In the genomic region with DNA sequence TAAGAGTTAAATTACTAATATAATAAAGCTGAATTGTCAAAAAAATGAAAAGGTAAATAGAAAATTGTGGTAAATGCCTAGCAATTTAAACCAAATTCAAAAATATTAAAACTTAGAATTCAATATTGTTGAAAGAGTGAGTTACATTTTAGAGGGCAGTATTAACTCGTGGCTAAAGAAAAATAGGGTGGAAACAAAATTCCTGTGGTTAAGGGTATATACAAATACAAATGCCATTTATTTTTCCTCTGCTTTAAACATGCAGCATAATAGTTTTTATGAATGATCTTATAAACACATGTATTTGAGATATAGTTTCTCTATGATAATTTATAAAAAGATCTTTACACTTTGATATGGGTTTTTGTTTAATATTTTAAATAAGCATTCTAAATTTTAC, we compare ENCODE assay signal across 17 cellular contexts.
DNase-seq lines count a peak whose midpoint lies in the region; ATAC-seq and TF ChIP-seq lines count a peak whose summit lies in the region.
"Had no signal": no experiment of that assay in that cellular context is flagged by ENCODE, and none has a peak within 500 bp of the region (broad histone marks: within the 10 kb centered on the region; RNA-seq: fewer than 3 reads in every experiment).

No MANE protein-coding gene starts in this region.

- no peaks in the 10 kb centered on the region for H3K27me3 ChIP-seq in smooth muscle cell (ENCODE audit: low read depth)
- H3K27me3 ChIP-seq: cardiac muscle cell, esophagus squamous epithelium had no signal

- H3K4me1 Mint-ChIP-seq in activated T-cell treated with anti-CD3 and anti-CD28 coated beads, Interleukin-2, amount 50 U/mL, for 4 hours (ENCODE audit: low read depth) = no peaks in the 10 kb centered on the region
- H3K4me1 Mint-ChIP-seq: activated naive CD4-positive, alpha-beta T cell treated with anti-CD3 and anti-CD28 coated beads, Interleukin-2, amount 50 U/mL, for 24 hours; CD14-positive monocyte had no signal

- peak overlapping the region; percentile 77 for H3K4me2 ChIP-seq in smooth muscle cell

- H3K4me1 ChIP-seq in smooth muscle cell (ENCODE audit: low read depth) = peaks cover 21% of the 10 kb centered on the region

- DNase-seq in HFF-Myc (ENCODE audit: extremely low read depth, low read depth) = no peak
- DNase-seq in amniotic epithelial cell (ENCODE audit: low read depth) = peak; percentile 44
- DNase-seq in fibroblast of villous mesenchyme (ENCODE audit: low read depth) = peak; percentile 42
- no peak for DNase-seq in smooth muscle cell (lab: John Stamatoyannopoulos, UW; ENCODE audit: unreplicated experiment)
- no peak for DNase-seq in NCI-H524 (lab: John Stamatoyannopoulos, UW)
- DNase-seq in activated T-cell treated with anti-CD3 and anti-CD28 coated beads, Interleukin-2, amount 50 U/mL, for 4 hours = no peak
- DNase-seq: activated T-cell treated with anti-CD3 and anti-CD28 coated beads for 4 hours; esophagus squamous epithelium; hypothalamus; MM.1S; NCI-H345; stimulated activated CD4-positive, alpha-beta T cell treated with anti-CD3 and anti-CD28 coated beads, Interleukin-12 subunit alpha, Interleukin-12 subunit beta, amount 100 ng/mL, for 4 hours had no signal

- H3K36me3 Mint-ChIP-seq in activated T-cell treated with anti-CD3 and anti-CD28 coated beads, Interleukin-2, amount 50 U/mL, for 4 hours (ENCODE audit: insufficient read depth) = no peaks in the 10 kb centered on the region
- H3K36me3 Mint-ChIP-seq: activated naive CD4-positive, alpha-beta T cell treated with anti-CD3 and anti-CD28 coated beads, Interleukin-2, amount 50 U/mL, for 24 hours; CD14-positive monocyte had no signal

- H3K4me3 ChIP-seq in HFF-Myc (replicated peaks; ENCODE audit: low read depth, low read length) = peak overlapping the region; percentile 45; the same call in 1 of the 2 replicates
- H3K4me3 ChIP-seq in fibroblast of villous mesenchyme (ENCODE audit: low read depth, low read length) = peak overlapping the region; percentile 53
- H3K4me3 ChIP-seq in smooth muscle cell = peak overlapping the region; percentile 42
- H3K4me3 ChIP-seq: cardiac muscle cell, esophagus squamous epithelium had no signal

- H3K27me3 Mint-ChIP-seq in activated T-cell treated with anti-CD3 and anti-CD28 coated beads, Interleukin-2, amount 50 U/mL, for 4 hours (ENCODE audit: low read depth) = no peaks in the 10 kb centered on the region
- H3K27me3 Mint-ChIP-seq: activated naive CD4-positive, alpha-beta T cell treated with anti-CD3 and anti-CD28 coated beads, Interleukin-2, amount 50 U/mL, for 24 hours had no signal

- H3K9me3 ChIP-seq in smooth muscle cell (replicated peaks; ENCODE audit: low read depth) = no peaks in the 10 kb centered on the region
- H3K9me3 ChIP-seq: esophagus squamous epithelium had no signal

- peaks cover 5% of the 10 kb centered on the region for H3F3A ChIP-seq in smooth muscle cell (ENCODE audit: low read depth)

- no peaks in the 10 kb centered on the region for H4K20me1 ChIP-seq in smooth muscle cell (ENCODE audit: low read depth)

- no peaks in the 10 kb centered on the region for H3K9me3 Mint-ChIP-seq in activated T-cell treated with anti-CD3 and anti-CD28 coated beads, Interleukin-2, amount 50 U/mL, for 4 hours
- H3K9me3 Mint-ChIP-seq: activated naive CD4-positive, alpha-beta T cell treated with anti-CD3 and anti-CD28 coated beads, Interleukin-2, amount 50 U/mL, for 24 hours had no signal

- TF ChIP-seq CTCF in HFF-Myc (IDR thresholded peaks at IDR 0.05; ENCODE audit: low read depth, low read length, missing control alignments) (no peak), fibroblast of villous mesenchyme (IDR thresholded peaks at IDR 0.05; ENCODE audit: insufficient read depth, low read depth, low read length) (no peak), smooth muscle cell (IDR thresholded peaks at IDR 0.05; ENCODE audit: borderline replicate concordance, insufficient read depth, poor library complexity, severe bottlenecking) (no peak)

- ATAC-seq in HG03520 (IDR thresholded peaks at IDR 0.05; ENCODE audit: unreplicated experiment) = no peak
- no peak for ATAC-seq in activated T-cell treated with anti-CD3 and anti-CD28 coated beads, Interleukin-2, amount 50 U/mL, for 4 hours
- ATAC-seq: HepG2 had no signal

- H3K4me3 Mint-ChIP-seq in activated T-cell treated with anti-CD3 and anti-CD28 coated beads, Interleukin-2, amount 50 U/mL, for 4 hours = no peak overlapping the region
- H3K4me3 Mint-ChIP-seq: activated naive CD4-positive, alpha-beta T cell treated with anti-CD3 and anti-CD28 coated beads, Interleukin-2, amount 50 U/mL, for 24 hours; CD14-positive monocyte had no signal

- WGBS in smooth muscle cell (ENCODE audit: low lambda C conversion rate) = 17% methylated on average over 1 of the region's 1 CpG

- peak overlapping the region; percentile 17 for H3K27ac ChIP-seq in smooth muscle cell (ENCODE audit: low read depth)
- H3K27ac ChIP-seq: cardiac muscle cell, esophagus squamous epithelium had no signal

- H3K79me2 ChIP-seq in smooth muscle cell (ENCODE audit: low read depth) = peaks cover 11% of the 10 kb centered on the region

- peak overlapping the region; percentile 2 for H3K9ac ChIP-seq in smooth muscle cell (ENCODE audit: low read depth)

- H3K36me3 ChIP-seq in smooth muscle cell (ENCODE audit: low read depth) = no peaks in the 10 kb centered on the region
- H3K36me3 ChIP-seq: cardiac muscle cell, esophagus squamous epithelium had no signal

- H2AFZ ChIP-seq in smooth muscle cell (ENCODE audit: low read depth) = no peak overlapping the region

Comparison
In these comparisons a context has a peak if more than half of its experiments do, and no peak if none do; other contexts are left out.
1. DNase-seq: peak in amniotic epithelial cell (single experiment) and fibroblast of villous mesenchyme (single experiment); none in HFF-Myc (single experiment), smooth muscle cell (single experiment), NCI-H524 (0 of 2) and activated T-cell treated with anti-CD3 and anti-CD28 coated beads, Interleukin-2, amount 50 U/mL, for 4 hours (single experiment).
2. Peak in every context shown above with its lines, with median percentiles within 50 percentile points of each other: H3K4me3 ChIP-seq.